ENCODE assay signal across 1 cellular context in the genomic region with DNA sequence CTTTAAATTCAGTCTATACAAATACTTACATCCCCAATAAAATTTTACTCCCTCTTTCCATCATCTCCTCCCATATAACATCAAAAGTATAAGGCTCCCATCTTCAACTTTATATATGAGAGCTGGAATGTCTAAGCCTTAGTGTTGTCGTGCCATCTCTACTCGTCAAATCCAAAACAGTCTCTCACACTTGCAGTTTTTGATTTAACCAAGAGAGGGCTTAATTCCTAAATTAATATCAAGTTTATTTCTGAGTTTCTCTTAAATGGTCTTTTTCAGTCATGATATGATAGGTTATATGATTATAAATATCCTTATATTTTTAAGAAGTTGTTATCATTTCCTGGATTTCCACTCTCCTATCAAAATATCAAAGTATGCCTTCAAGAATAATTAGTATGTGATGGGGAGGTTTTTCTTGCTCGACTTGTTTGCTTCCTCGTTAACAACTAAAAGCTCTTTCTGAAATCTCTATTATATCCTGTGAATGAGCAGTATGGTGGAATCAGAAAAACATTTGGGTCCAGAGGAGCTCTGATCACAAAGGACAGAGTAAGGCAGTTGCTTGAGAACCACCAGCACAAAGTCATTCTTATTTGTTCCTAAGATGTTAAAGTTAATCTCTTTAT.
TF ChIP-seq lines count a peak whose summit lies in the region.

No MANE protein-coding gene starts in this region.

TF ChIP-seq in IMR-90, 13 proteins besides CTCF, POLR2A, EP300 and RAD21:
- TF ChIP-seq CHD1 (IDR thresholded peaks at IDR 0.05; ENCODE audit: low read depth, low read length) (no peak), FOS (IDR thresholded peaks at IDR 0.05; ENCODE audit: low read depth, low read length) (no peak)
- TF ChIP-seq, protein P1, sequence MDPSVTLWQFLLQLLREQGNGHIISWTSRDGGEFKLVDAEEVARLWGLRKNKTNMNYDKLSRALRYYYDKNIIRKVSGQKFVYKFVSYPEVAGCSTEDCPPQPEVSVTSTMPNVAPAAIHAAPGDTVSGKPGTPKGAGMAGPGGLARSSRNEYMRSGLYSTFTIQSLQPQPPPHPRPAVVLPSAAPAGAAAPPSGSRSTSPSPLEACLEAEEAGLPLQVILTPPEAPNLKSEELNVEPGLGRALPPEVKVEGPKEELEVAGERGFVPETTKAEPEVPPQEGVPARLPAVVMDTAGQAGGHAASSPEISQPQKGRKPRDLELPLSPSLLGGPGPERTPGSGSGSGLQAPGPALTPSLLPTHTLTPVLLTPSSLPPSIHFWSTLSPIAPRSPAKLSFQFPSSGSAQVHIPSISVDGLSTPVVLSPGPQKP (IDR thresholded peaks at IDR 0.05; ENCODE audit: borderline replicate concordance, low read depth, low read length), result no peak
